In the genomic region with DNA sequence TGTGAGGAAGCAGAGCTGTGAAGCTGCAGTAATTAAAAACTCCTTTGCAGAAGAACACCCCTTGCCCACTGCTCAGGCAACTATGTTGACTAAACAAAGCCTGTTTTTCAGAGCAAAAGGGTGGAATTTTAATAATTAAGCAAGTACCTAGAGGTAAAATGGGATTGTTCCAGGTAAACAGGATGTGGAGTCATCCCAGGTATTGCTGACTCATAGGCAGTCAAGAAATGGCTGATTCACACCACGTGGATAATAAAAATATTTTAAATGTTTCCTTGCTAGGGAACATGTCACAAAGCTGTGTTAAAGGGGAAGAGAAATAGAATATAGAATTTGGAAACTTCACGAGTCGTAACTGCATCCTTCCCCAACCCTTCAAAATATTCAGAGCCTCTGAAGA, we compare ENCODE assay signal across 18 cellular contexts.
DNase-seq lines count a peak whose midpoint lies in the region; ATAC-seq and TF ChIP-seq lines count a peak whose summit lies in the region.
"Had no signal": no experiment of that assay in that cellular context is flagged by ENCODE, and none has a peak within 500 bp of the region (broad histone marks: within the 10 kb centered on the region; RNA-seq: fewer than 3 reads in every experiment).

No MANE protein-coding gene starts in this region.

- POLR2A ChIA-PET in PC-9 (lab: Charles Lee; ENCODE audit: unreplicated experiment), result no interaction called here
- POLR2A ChIA-PET in WTC11 (lab: Charles Lee), result no interaction called here

- TF ChIP-seq CTCF in PC-9 (conservative IDR thresholded peaks at IDR 0.05), result no peak
- no peak for TF ChIP-seq CTCF in WTC11 (IDR thresholded peaks at IDR 0.05)

- H3K4me1 Mint-ChIP-seq in WTC11, result peaks cover 24% of the 10 kb centered on the region

- peaks cover 33% of the 10 kb centered on the region for H3K4me1 ChIP-seq in PC-9 (replicated peaks; ENCODE audit: insufficient read depth)
- H3K4me1 ChIP-seq in trophoblast cell (ENCODE audit: control insufficient read depth in 1 of 2, insufficient read depth in 2 of 2, low read length in 2 of 2), result peaks cover 1 to 15% of the 10 kb centered on the region in 2 experiments
- H3K4me1 ChIP-seq: BLaER1 treated with 17β-estradiol and CSF1 and Interleukin-3, amounts not matched to agents 10 nM and 100 nM; HAP-1 had no signal

- H3K79me2 ChIP-seq in PC-9 (ENCODE audit: low read depth) (no peaks in the 10 kb centered on the region), trophoblast cell (ENCODE audit: control insufficient read depth, insufficient read depth, low read length, poor library complexity) (no peaks in the 10 kb centered on the region)

- H3K9me3 Mint-ChIP-seq in WTC11, result peaks cover 51% of the 10 kb centered on the region

- H4K20me1 ChIP-seq in PC-9 (ENCODE audit: insufficient read depth), result no peaks in the 10 kb centered on the region
- H4K20me1 ChIP-seq: BLaER1 treated with 17β-estradiol and CSF1 and Interleukin-3, amounts not matched to agents 10 nM and 100 nM had no signal

- H3K4me2 ChIP-seq in PC-9 (peak overlapping the region; percentile 50), trophoblast cell (ENCODE audit: low read length) (no peak overlapping the region)
- H3K4me2 ChIP-seq: BLaER1 treated with 17β-estradiol and CSF1 and Interleukin-3, amounts not matched to agents 10 nM and 100 nM had no signal

- no peak overlapping the region for H4K8ac ChIP-seq in trophoblast cell (ENCODE audit: low read depth, low read length)

- H2AFZ ChIP-seq in PC-9 (peak overlapping the region; percentile 83), trophoblast cell (ENCODE audit: insufficient read depth, low read length, poor library complexity) (no peak overlapping the region)

- WGBS in trophoblast cell (ENCODE audit: extremely low coverage, insufficient coverage, insufficient read length), result no CpG with 5 or more reads among the region's 3 CpGs

- H2BK120ac ChIP-seq in trophoblast cell (ENCODE audit: insufficient read depth, low read length, poor library complexity), result no peak overlapping the region

- H3K9ac ChIP-seq in trophoblast cell (ENCODE audit: low read length), result no peak overlapping the region
- H3K9ac ChIP-seq: BLaER1 treated with 17β-estradiol and CSF1 and Interleukin-3, amounts not matched to agents 10 nM and 100 nM had no signal

- ATAC-seq in GM21723 (IDR thresholded peaks at IDR 0.05; ENCODE audit: unreplicated experiment) (no peak), WTC11 (no peak), HG02852 (IDR thresholded peaks at IDR 0.05; ENCODE audit: unreplicated experiment) (no peak)
- ATAC-seq: CD8-positive, alpha-beta T cell; Right ventricle myocardium inferior had no signal

- no peaks in the 10 kb centered on the region; the same call in 1 of the 2 replicates for H3K27me3 Mint-ChIP-seq in WTC11 (ENCODE audit: low read depth)

- peak; percentile 67 for DNase-seq in DMS53 (lab: John Stamatoyannopoulos, UW)
- DNase-seq in PC-9, result peak in 1 of 2 experiments; percentile 61
- peak; percentile 50 for DNase-seq in epithelial cell of prostate (ENCODE audit: low read depth, low spot score)
- DNase-seq in trophoblast cell, result peak in 1 of 2 donors; percentile 63
- DNase-seq in NOMO-1 treated with dmso at 0.1 percent for 144 hours (lab: John Stamatoyannopoulos, UW; ENCODE audit: unreplicated experiment), result no peak
- DNase-seq in WTC11 (ENCODE audit: low spot score), result no peak
- DNase-seq: CD8-positive, alpha-beta T cell; DMS79 treated with DMSO at 0.1 percent for 48 hours; NCI-H187 treated with DMSO at 0.1 percent for 48 hours; NCI-H226; NCI-H524; NCI-H82; SW 1271 had no signal

- H3K4me3 ChIP-seq in PC-9 (0 out of 2 replicates have a peak overlapping the region, but pooled peaks have one; percentile 19), trophoblast cell (ENCODE audit: low read depth, low read length) (no peak overlapping the region)
- H3K4me3 ChIP-seq: BLaER1 treated with 17β-estradiol and CSF1 and Interleukin-3, amounts not matched to agents 10 nM and 100 nM; HAP-1 had no signal

- no peak overlapping the region for H3K18ac ChIP-seq in trophoblast cell (ENCODE audit: low read length)

- no peak overlapping the region for H4K91ac ChIP-seq in trophoblast cell (ENCODE audit: low read depth, low read length)

- no peak overlapping the region for H3K27ac Mint-ChIP-seq in WTC11
- H3K27ac Mint-ChIP-seq: CD8-positive, alpha-beta T cell had no signal

- no peak overlapping the region for H3K4ac ChIP-seq in trophoblast cell (ENCODE audit: low read depth, low read length)

- CTCF ChIA-PET in PC-9 (lab: Charles Lee), result no interaction called here
- CTCF ChIA-PET in WTC11 (lab: Charles Lee), result no interaction called here

- intact Hi-C loops in PC-9 (cut with micrococcal nuclease; ENCODE audit: unreplicated experiment), result no loop called here

- no peak overlapping the region for H4K12ac ChIP-seq in trophoblast cell (ENCODE audit: low read depth, low read length)

- no peak overlapping the region for H2BK12ac ChIP-seq in trophoblast cell (ENCODE audit: low read length)

- H3F3A ChIP-seq in PC-9 (ENCODE audit: insufficient read depth, low read depth), result peaks cover 12% of the 10 kb centered on the region; the same call in 1 of the 2 replicates

- no peak overlapping the region for H2AK5ac ChIP-seq in trophoblast cell (ENCODE audit: low read length)

- H3K27ac ChIP-seq in PC-9, result peak overlapping the region; percentile 85
- peak overlapping the region; percentile 81 for H3K27ac ChIP-seq in epithelial cell of prostate
- H3K27ac ChIP-seq in trophoblast cell (ENCODE audit: low read depth, low read length), result peak overlapping the region; percentile 27
- H3K27ac ChIP-seq: BLaER1 treated with 17β-estradiol and CSF1 and Interleukin-3, amounts not matched to agents 10 nM and 100 nM had no signal

- H3K14ac ChIP-seq in trophoblast cell (ENCODE audit: low read length), result no peak overlapping the region

- H2BK5ac ChIP-seq in trophoblast cell (ENCODE audit: low read depth, low read length, poor library complexity), result no peak overlapping the region

- no peaks in the 10 kb centered on the region for H3K9me2 ChIP-seq in PC-9 (ENCODE audit: insufficient read depth)

- H3K23ac ChIP-seq in trophoblast cell (ENCODE audit: low read length), result no peak overlapping the region

- no peaks in the 10 kb centered on the region for H3K27me3 ChIP-seq in PC-9 (ENCODE audit: insufficient read depth, low read depth)
- H3K27me3 ChIP-seq in trophoblast cell (ENCODE audit: insufficient read depth, low read length), result no peaks in the 10 kb centered on the region
- H3K27me3 ChIP-seq: BLaER1 treated with 17β-estradiol and CSF1 and Interleukin-3, amounts not matched to agents 10 nM and 100 nM had no signal

- BruUV-seq in PC-9 (replicated peaks; lab: Mats Ljungman, UMichigan), result no TSS peak

- H3K79me1 ChIP-seq in trophoblast cell (ENCODE audit: low read length), result peaks cover 8% of the 10 kb centered on the region

- peaks cover 40% of the 10 kb centered on the region for H3K36me3 Mint-ChIP-seq in WTC11
- H3K36me3 Mint-ChIP-seq: CD8-positive, alpha-beta T cell had no signal

- H3K36me3 ChIP-seq in PC-9 (ENCODE audit: low read depth) (no peaks in the 10 kb centered on the region), trophoblast cell (ENCODE audit: control insufficient read depth in 1 of 2, insufficient read depth in 2 of 2, low read length in 2 of 2) (peaks cover 0 to 2% of the 10 kb centered on the region in 2 experiments)
- H3K36me3 ChIP-seq: BLaER1 treated with 17β-estradiol and CSF1 and Interleukin-3, amounts not matched to agents 10 nM and 100 nM; HAP-1 had no signal

- H3K9me3 ChIP-seq in PC-9 (ENCODE audit: insufficient read depth, low read depth) (peaks cover 32% of the 10 kb centered on the region), trophoblast cell (ENCODE audit: insufficient read depth, low read depth, low read length) (peaks cover 2% of the 10 kb centered on the region)
- H3K9me3 ChIP-seq: HAP-1 had no signal

- no peak overlapping the region for H3K4me3 Mint-ChIP-seq in WTC11
- H3K4me3 Mint-ChIP-seq: CD8-positive, alpha-beta T cell had no signal

TF ChIP-seq in WTC11, 78 proteins besides CTCF, POLR2A, EP300 and RAD21:
- no peak for TF ChIP-seq OVOL2 (CRISPR knock-in tag; IDR thresholded peaks at IDR 0.05; ENCODE audit: borderline replicate concordance)
- TF ChIP-seq, protein P1, sequence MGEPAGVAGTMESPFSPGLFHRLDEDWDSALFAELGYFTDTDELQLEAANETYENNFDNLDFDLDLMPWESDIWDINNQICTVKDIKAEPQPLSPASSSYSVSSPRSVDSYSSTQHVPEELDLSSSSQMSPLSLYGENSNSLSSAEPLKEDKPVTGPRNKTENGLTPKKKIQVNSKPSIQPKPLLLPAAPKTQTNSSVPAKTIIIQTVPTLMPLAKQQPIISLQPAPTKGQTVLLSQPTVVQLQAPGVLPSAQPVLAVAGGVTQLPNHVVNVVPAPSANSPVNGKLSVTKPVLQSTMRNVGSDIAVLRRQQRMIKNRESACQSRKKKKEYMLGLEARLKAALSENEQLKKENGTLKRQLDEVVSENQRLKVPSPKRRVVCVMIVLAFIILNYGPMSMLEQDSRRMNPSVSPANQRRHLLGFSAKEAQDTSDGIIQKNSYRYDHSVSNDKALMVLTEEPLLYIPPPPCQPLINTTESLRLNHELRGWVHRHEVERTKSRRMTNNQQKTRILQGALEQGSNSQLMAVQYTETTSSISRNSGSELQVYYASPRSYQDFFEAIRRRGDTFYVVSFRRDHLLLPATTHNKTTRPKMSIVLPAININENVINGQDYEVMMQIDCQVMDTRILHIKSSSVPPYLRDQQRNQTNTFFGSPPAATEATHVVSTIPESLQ (CRISPR knock-in tag; IDR thresholded peaks at IDR 0.05), result no peak
- no peak for TF ChIP-seq ZNF671 (CRISPR knock-in tag; IDR thresholded peaks at IDR 0.05)

Comparison
In these comparisons a context has a peak if more than half of its experiments do, and no peak if none do; other contexts are left out.
1. DNase-seq: peak in DMS53 (single experiment) and epithelial cell of prostate (single experiment); none in NOMO-1 treated with dmso at 0.1 percent for 144 hours (single experiment) and WTC11 (single experiment).
2. H3K27ac ChIP-seq: peak in every context shown above with its lines; median percentile 85 in PC-9; 81 in epithelial cell of prostate; 27 in trophoblast cell.